ENCODE assay signal across 29 cellular contexts in genomic region chr5:12799165-12799564, GRCh38.
"Had no signal": no experiment of that assay in that cellular context is flagged by ENCODE, and none has a peak within 500 bp of the region (broad histone marks: within the 10 kb centered on the region; RNA-seq: fewer than 3 reads in every experiment).

No MANE protein-coding gene starts in this region.

- DNase-seq: colonic mucosa; cortex of kidney; dermis blood vessel endothelial cell; dorsolateral prefrontal cortex; effector CD4-positive, alpha-beta T cell; effector CD8-positive, alpha-beta T cell; effector memory CD4-positive, alpha-beta T cell; effector memory CD8-positive, alpha-beta T cell; endodermal cell; erythroblast; esophagus squamous epithelium; foreskin fibroblast; foreskin keratinocyte; foreskin melanocyte; gastrocnemius medialis; glutamatergic neuron; head of caudate nucleus; heart left ventricle; heart right ventricle had no signal

- H3K27me3 ChIP-seq: colonic mucosa, dorsolateral prefrontal cortex, esophagus muscularis mucosa, esophagus squamous epithelium, foreskin keratinocyte, gastrocnemius medialis, gastroesophageal sphincter, heart left ventricle, heart right ventricle, hepatocyte had no signal

- H3K36me3 ChIP-seq: colonic mucosa, esophagus muscularis mucosa, esophagus squamous epithelium, gastrocnemius medialis, gastroesophageal sphincter, heart left ventricle, heart right ventricle had no signal

- H3K9me3 ChIP-seq: colonic mucosa, gastrocnemius medialis had no signal

- H3K79me2 ChIP-seq: hepatocyte had no signal

- H3K4me3 ChIP-seq: colonic mucosa, coronary artery, dorsolateral prefrontal cortex, esophagus muscularis mucosa, esophagus squamous epithelium, gastrocnemius medialis, gastroesophageal sphincter, heart left ventricle, heart right ventricle, hepatocyte had no signal

- H3K4me2 ChIP-seq: hepatocyte had no signal

- H2AFZ ChIP-seq: hepatocyte had no signal

- FAIRE-seq: colon, endometrium, endothelial cell of umbilical vein, frontal cortex had no signal

- H3K4me1 ChIP-seq: colonic mucosa, esophagus muscularis mucosa, esophagus squamous epithelium, foreskin keratinocyte, gastrocnemius medialis, gastroesophageal sphincter, heart left ventricle, heart right ventricle had no signal

- ATAC-seq: effector memory CD8-positive, alpha-beta T cell; esophagus mucosa; foreskin keratinocyte; gastrocnemius medialis; gastroesophageal sphincter; heart left ventricle; heart right ventricle had no signal

- H3K27ac ChIP-seq: colonic mucosa, coronary artery, dorsolateral prefrontal cortex, epithelial cell of prostate, esophagus muscularis mucosa, esophagus squamous epithelium, foreskin keratinocyte, gastrocnemius medialis, gastroesophageal sphincter, heart left ventricle, heart right ventricle, hepatocyte had no signal
